Comparison of ENCODE assay signal across 2 cellular contexts in genomic region chrX:19152762-19153161, GRCh38.
TF ChIP-seq lines count a peak whose summit lies in the region.

No MANE protein-coding gene starts in this region.

TF ChIP-seq in A549, 52 proteins besides CTCF, POLR2A, EP300 and RAD21:
- TF ChIP-seq CBX2 (IDR thresholded peaks at IDR 0.05; ENCODE audit: borderline replicate concordance, low read depth) (no peak), E2F6 (IDR thresholded peaks at IDR 0.05; ENCODE audit: borderline replicate concordance, low read depth) (no peak), RARB (CRISPR knock-in tag; IDR thresholded peaks at IDR 0.05) (no peak), HOXB13 (CRISPR knock-in tag; IDR thresholded peaks at IDR 0.05; ENCODE audit: low read depth) (no peak), BCL3 (IDR thresholded peaks at IDR 0.05) (no peak), NR3C1 (IDR thresholded peaks at IDR 0.05) (no peak), ZNF302 (CRISPR knock-in tag; IDR thresholded peaks at IDR 0.05) (no peak), CBX8 (IDR thresholded peaks at IDR 0.05) (no peak), KDM1A (IDR thresholded peaks at IDR 0.05; ENCODE audit: low read depth) (no peak), HOXB5 (CRISPR knock-in tag; IDR thresholded peaks at IDR 0.05) (no peak), BHLHE40 (IDR thresholded peaks at IDR 0.05; ENCODE audit: low read depth, low read length) (no peak), HMGXB4 (CRISPR knock-in tag; IDR thresholded peaks at IDR 0.05; ENCODE audit: borderline replicate concordance) (no peak), RFX5 (IDR thresholded peaks at IDR 0.05) (no peak), FOSL2 (IDR thresholded peaks at IDR 0.05) (no peak), FOSL2 (CRISPR knock-in tag; IDR thresholded peaks at IDR 0.05) (no peak), RNF2 (IDR thresholded peaks at IDR 0.05; ENCODE audit: borderline replicate concordance, low read depth) (no peak), MAZ (IDR thresholded peaks at IDR 0.05; ENCODE audit: borderline replicate concordance, low read depth, low read length) (no peak), HEYL (CRISPR knock-in tag; IDR thresholded peaks at IDR 0.05) (no peak), GATA3 (IDR thresholded peaks at IDR 0.05; ENCODE audit: borderline replicate concordance) (no peak), ESRRA (IDR thresholded peaks at IDR 0.05; ENCODE audit: borderline replicate concordance, low read length) (no peak)

TF ChIP-seq in IMR-90, 13 proteins besides CTCF, POLR2A, EP300 and RAD21:
- TF ChIP-seq CHD1 (IDR thresholded peaks at IDR 0.05; ENCODE audit: low read depth, low read length) (no peak), MAFK (IDR thresholded peaks at IDR 0.05; ENCODE audit: low read depth, low read length) (no peak), BHLHE40 (IDR thresholded peaks at IDR 0.05; ENCODE audit: low read depth, low read length) (no peak)
